9 cellular contexts compared by ENCODE assay signal in the genomic region with DNA sequence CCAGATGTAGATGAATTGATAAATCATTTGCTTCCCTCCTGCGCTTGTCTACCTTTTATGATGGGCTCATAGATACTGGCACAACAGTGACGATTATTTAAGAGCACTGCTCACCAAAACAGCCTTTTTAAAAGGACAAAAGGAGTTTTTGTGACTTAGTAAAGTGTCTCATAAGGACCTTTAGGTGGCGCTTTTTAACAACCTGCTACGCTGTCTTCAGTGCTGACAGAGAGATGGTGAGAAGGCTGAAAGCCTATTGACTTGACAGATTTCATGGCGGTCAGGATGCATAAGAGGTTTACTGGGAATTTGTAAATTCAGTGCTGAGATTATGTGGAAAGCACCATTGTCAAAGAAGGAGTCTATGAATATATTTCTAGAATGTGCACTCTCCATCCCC.
A peak's percentile ranks its signal among the peaks of the same experiment; 100 is the strongest.
DNase-seq lines count a peak whose midpoint lies in the region; ATAC-seq and TF ChIP-seq lines count a peak whose summit lies in the region.
"Had no signal": no experiment of that assay in that cellular context is flagged by ENCODE, and none has a peak within 500 bp of the region (broad histone marks: within the 10 kb centered on the region; RNA-seq: fewer than 3 reads in every experiment).

No MANE protein-coding gene starts in this region.

- H3K4me1 ChIP-seq in H9 (ENCODE audit: insufficient read depth, low read length) (peaks cover 3% of the 10 kb centered on the region; the same call in 1 of the 2 replicates), tibial nerve (no peaks in the 10 kb centered on the region)

- H4K91ac ChIP-seq in H9 (ENCODE audit: insufficient read length, low read depth, low read length) = no peak overlapping the region

- no peaks in the 10 kb centered on the region for H3K79me1 ChIP-seq in H9 (ENCODE audit: insufficient read depth, low read depth, low read length, poor library complexity, severe bottlenecking)

- H2AFZ ChIP-seq in H9 (ENCODE audit: low read length) = no peak overlapping the region

- intact Hi-C loops in CD4-positive, alpha-beta T cell (cut with DNase I, micrococcal nuclease) = no loop called here

- no peak overlapping the region for H2BK5ac ChIP-seq in H9 (ENCODE audit: insufficient read length, low read length)

- H3K14ac ChIP-seq in H9 (ENCODE audit: insufficient read depth, low read length) = no peak overlapping the region

- CTCF ChIA-PET in AG04450 (lab: Charles Lee) = no interaction called here
- CTCF ChIA-PET in CD4-positive, alpha-beta T cell (lab: Charles Lee) = no interaction called here

- H3K9me3 ChIP-seq in AG04450 (ENCODE audit: control insufficient read depth, insufficient read depth, low read length) (no peaks in the 10 kb centered on the region), H9 (ENCODE audit: control insufficient read depth, low read depth, low read length) (no peaks in the 10 kb centered on the region), tibial nerve (no peaks in the 10 kb centered on the region)
- no peaks in the 10 kb centered on the region for H3K9me3 ChIP-seq in CD4-positive, alpha-beta T cell (ENCODE audit: control insufficient read depth, low read length)

- H2BK120ac ChIP-seq in H9 (ENCODE audit: low read depth, low read length, poor library complexity, severe bottlenecking) = no peak overlapping the region

- no peak overlapping the region for H4K8ac ChIP-seq in H9 (replicated peaks; ENCODE audit: insufficient read length, low read depth, low read length)

- H2BK12ac ChIP-seq in H9 (ENCODE audit: insufficient read length, low read depth, low read length) = no peak overlapping the region

- no peak overlapping the region for H3K4me2 ChIP-seq in H9 (ENCODE audit: insufficient read depth, insufficient read length, low read length)

- no peak overlapping the region for H3K4ac ChIP-seq in H9 (ENCODE audit: low read depth, low read length)

- H3K9ac ChIP-seq in H9 (ENCODE audit: extremely low read depth, insufficient read length, low read length) = no peak overlapping the region

- H2BK20ac ChIP-seq in H9 (ENCODE audit: low read depth, low read length, poor library complexity, severe bottlenecking) = no peak overlapping the region

- H3K4me1 Mint-ChIP-seq in H9 = peaks cover 4 to 7% of the 10 kb centered on the region in 2 experiments
- H3K4me1 Mint-ChIP-seq in CD4-positive, alpha-beta T cell (ENCODE audit: low read depth) = no peaks in the 10 kb centered on the region

- no peak overlapping the region for H3K4me3 Mint-ChIP-seq in H9
- H3K4me3 Mint-ChIP-seq in CD4-positive, alpha-beta T cell = no peak overlapping the region

- H2AK5ac ChIP-seq in H9 (ENCODE audit: insufficient read length, low read length) = no peak overlapping the region

- no peak overlapping the region for H3T11ph ChIP-seq in H9 (ENCODE audit: low read length)

- no CpG with 5 or more reads among the region's 5 CpGs for WGBS in H9 (ENCODE audit: extremely low coverage, insufficient read length, low lambda C conversion rate)
- WGBS in tibial nerve, 2 donors = 32 to 44% methylated on average over 5 of the region's 5 CpGs

- TF ChIP-seq CTCF in AG04450 (IDR thresholded peaks at IDR 0.05; ENCODE audit: low read depth, low read length) = 0 out of 2 replicates have a peak, but pooled peaks have one; percentile 26
- peak; percentile 62 for TF ChIP-seq CTCF in H9 (conservative IDR thresholded peaks at IDR 0.05)
- TF ChIP-seq CTCF in CD4-positive, alpha-beta T cell (IDR thresholded peaks at IDR 0.05) = no peak
- no peak for TF ChIP-seq CTCF in tibial nerve (IDR thresholded peaks at IDR 0.05)

- no peak overlapping the region for H2BK15ac ChIP-seq in H9 (ENCODE audit: low read depth, low read length)

- no peak overlapping the region for H3K4me3 ChIP-seq in AG04450 (ENCODE audit: low read depth, low read length)
- H3K4me3 ChIP-seq in tibial nerve = no peak overlapping the region

- POLR2A ChIA-PET in AG04450 (lab: Yijun Ruan, JAX) = no interaction called here
- POLR2A ChIA-PET in CD4-positive, alpha-beta T cell (lab: Charles Lee) = no interaction called here

- H3K36me3 ChIP-seq in tibial nerve = no peaks in the 10 kb centered on the region

- H3K79me2 ChIP-seq in H9 (ENCODE audit: insufficient read depth, low read length) = no peaks in the 10 kb centered on the region

- no peak overlapping the region for H3K27ac Mint-ChIP-seq in H9
- no peak overlapping the region for H3K27ac Mint-ChIP-seq in CD4-positive, alpha-beta T cell

- no peaks in the 10 kb centered on the region for H3K36me3 Mint-ChIP-seq in H9 (ENCODE audit: insufficient read depth in 1 of 3, low read depth in 3 of 3)
- no peaks in the 10 kb centered on the region for H3K36me3 Mint-ChIP-seq in CD4-positive, alpha-beta T cell (ENCODE audit: low read depth)

- no peaks in the 10 kb centered on the region; the same call in 1 of the 2 replicates for H3K27me3 Mint-ChIP-seq in H9 (ENCODE audit: low read depth)
- H3K27me3 Mint-ChIP-seq in CD4-positive, alpha-beta T cell = no peaks in the 10 kb centered on the region

- no peaks in the 10 kb centered on the region for H3K9me3 Mint-ChIP-seq in H9
- no peaks in the 10 kb centered on the region for H3K9me3 Mint-ChIP-seq in CD4-positive, alpha-beta T cell

- no peak overlapping the region for H3K18ac ChIP-seq in H9 (ENCODE audit: insufficient read length, low read depth, low read length)

- H3K23ac ChIP-seq in H9 (ENCODE audit: insufficient read length, low read depth, low read length) = no peak overlapping the region

- no peak for ATAC-seq in CD4-positive, alpha-beta T cell (ENCODE audit: poor library complexity)
- ATAC-seq in HG03571 (IDR thresholded peaks at IDR 0.05; ENCODE audit: unreplicated experiment) = no peak

- no peaks in the 10 kb centered on the region for H3K23me2 ChIP-seq in H9 (ENCODE audit: insufficient read length, low read depth, low read length, poor library complexity, severe bottlenecking)

- DNase-seq in AG04450 (ENCODE audit: low read depth, low spot score) (no peak), H9 (no peak), NOMO-1 treated with DMSO at 0.1 percent for 48 hours (lab: John Stamatoyannopoulos, UW; ENCODE audit: unreplicated experiment) (peak; percentile 40), fibroblast of the conjunctiva (ENCODE audit: low read depth) (peak; percentile 61), tibial nerve (ENCODE audit: low spot score in 2 of 2) (no peak), EL (no peak)
- no peak for DNase-seq in CD4-positive, alpha-beta T cell
- DNase-seq: DND-41 had no signal

- H3K27ac ChIP-seq in AG04450 (ENCODE audit: low read depth, low read length) = no peak overlapping the region
- H3K27ac ChIP-seq in H9 (ENCODE audit: insufficient read length, low read depth, low read length) = no peak overlapping the region
- H3K27ac ChIP-seq in CD4-positive, alpha-beta T cell (ENCODE audit: low read depth, low read length) = no peak overlapping the region
- no peak overlapping the region for H3K27ac ChIP-seq in tibial nerve

- H4K5ac ChIP-seq in H9 (ENCODE audit: insufficient read length, low read depth, low read length) = no peak overlapping the region

- H3K27me3 ChIP-seq in AG04450 (ENCODE audit: control insufficient read depth, insufficient read depth, low read length) (peaks cover 3% of the 10 kb centered on the region), H9 (ENCODE audit: insufficient read depth, low read length) (no peaks in the 10 kb centered on the region), tibial nerve (no peaks in the 10 kb centered on the region)
- H3K27me3 ChIP-seq in CD4-positive, alpha-beta T cell (ENCODE audit: control insufficient read depth, insufficient read depth, low read length) = no peaks in the 10 kb centered on the region

- no peak overlapping the region for H3K56ac ChIP-seq in H9 (ENCODE audit: insufficient read length, low read depth, low read length)

- no peak for TF ChIP-seq POLR2A in tibial nerve (IDR thresholded peaks at IDR 0.05)

- TF ChIP-seq EP300 in tibial nerve (IDR thresholded peaks at IDR 0.05) = no peak

- H4K20me1 ChIP-seq in H9 (ENCODE audit: control insufficient read depth, insufficient read depth, insufficient read length) = no peaks in the 10 kb centered on the region

Comparison
In these comparisons a context has a peak if more than half of its experiments do, and no peak if none do; other contexts are left out.
1. DNase-seq: peak in NOMO-1 treated with DMSO at 0.1 percent for 48 hours (single experiment) and fibroblast of the conjunctiva (single experiment); none in AG04450 (single experiment), H9 (single experiment), CD4-positive, alpha-beta T cell (0 of 10), tibial nerve (0 of 2) and EL (single experiment).
2. CTCF ChIP-seq: peak in AG04450 (single experiment) and H9 (single experiment); none in CD4-positive, alpha-beta T cell (single experiment) and tibial nerve (0 of 5).